ENCODE assay signal across 8 cellular contexts in the genomic region with DNA sequence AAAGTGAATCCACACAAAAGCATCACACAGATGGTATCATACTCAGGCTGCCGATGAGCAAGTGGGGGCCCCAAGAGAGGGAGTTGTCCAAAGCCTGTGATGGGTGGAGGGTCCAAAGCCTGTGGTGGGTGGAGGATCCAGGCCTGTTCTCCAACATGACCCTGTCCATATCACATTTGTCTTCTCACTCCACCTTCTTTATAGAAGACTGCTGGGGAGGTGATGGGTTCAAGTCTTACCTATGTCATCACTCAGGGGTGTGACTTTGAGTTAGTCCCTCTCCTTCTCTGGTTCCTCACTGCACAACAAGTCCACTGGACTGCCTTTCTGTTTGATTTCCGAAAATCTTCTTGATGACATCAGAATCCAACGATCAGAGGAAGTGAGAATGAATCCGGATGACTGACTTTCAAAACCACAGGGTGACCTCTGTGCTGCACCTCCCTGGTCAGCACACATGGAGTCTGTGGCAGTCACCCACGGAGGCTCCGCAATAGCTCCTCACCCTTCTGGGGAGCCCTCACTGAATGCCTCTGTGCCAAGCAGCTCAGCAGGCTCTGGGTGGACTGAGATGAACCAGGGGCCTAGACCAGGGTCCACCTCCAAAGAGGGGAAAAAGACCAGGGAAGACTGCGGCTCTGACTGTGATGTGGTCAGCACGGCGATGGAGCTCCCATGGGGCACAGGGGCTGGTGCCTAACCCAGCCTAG.
DNase-seq lines count a peak whose midpoint lies in the region; ATAC-seq and TF ChIP-seq lines count a peak whose summit lies in the region.

No MANE protein-coding gene starts in this region.

- no peaks in the 10 kb centered on the region for H3K9me3 Mint-ChIP-seq in activated naive CD4-positive, alpha-beta T cell treated with anti-CD3 and anti-CD28 coated beads for 36 hours
- no peaks in the 10 kb centered on the region for H3K9me3 Mint-ChIP-seq in osteocyte (ENCODE audit: unreplicated experiment)

- peak overlapping the region; percentile 98 for H3K27ac Mint-ChIP-seq in activated naive CD4-positive, alpha-beta T cell treated with anti-CD3 and anti-CD28 coated beads for 36 hours
- H3K27ac Mint-ChIP-seq in osteocyte (ENCODE audit: unreplicated experiment) = no peak overlapping the region

- intact Hi-C loops in activated naive CD4-positive, alpha-beta T cell treated with anti-CD3 and anti-CD28 coated beads for 36 hours (cut with micrococcal nuclease) = loop anchor here (1.0 to 10.0 kb wide), 9 partner anchors 13 to 177 kb away; a partner anchor contains a TSS

- no peak for TF ChIP-seq CTCF in osteocyte (IDR thresholded peaks at IDR 0.05)

- H3K4me1 Mint-ChIP-seq in activated naive CD4-positive, alpha-beta T cell treated with anti-CD3 and anti-CD28 coated beads for 36 hours (ENCODE audit: low read depth) = peaks cover 75% of the 10 kb centered on the region
- no peaks in the 10 kb centered on the region for H3K4me1 Mint-ChIP-seq in osteocyte (ENCODE audit: unreplicated experiment)

- no peak for DNase-seq in activated naive CD4-positive, alpha-beta T cell treated with anti-CD3 and anti-CD28 coated beads for 36 hours
- no peak for DNase-seq in activated naive CD4-positive, alpha-beta T cell treated with anti-CD3 and anti-CD28 coated beads, Interleukin-2, amount 50 U/mL, for 16 hours
- DNase-seq in SKM-1 (lab: John Stamatoyannopoulos, UW; ENCODE audit: unreplicated experiment) (peak; percentile 65), kidney tubule cell (ENCODE audit: low spot score) (peak; percentile 82), osteocyte (ENCODE audit: extremely low spot score, unreplicated experiment) (no peak), superior temporal gyrus (ENCODE audit: extremely low spot score) (no peak)
- no peak for DNase-seq in stimulated activated CD4-positive, alpha-beta T cell treated with anti-CD3 and anti-CD28 coated beads, Interleukin-4, amount 100 ng/mL, for 1 hour

- CTCF ChIA-PET in activated naive CD4-positive, alpha-beta T cell treated with anti-CD3 and anti-CD28 coated beads for 36 hours (lab: Charles Lee) = interaction anchor here (1.0 kb wide), 1 partner anchor 13 kb away, joined by 3 read pairs; no protein-coding TSS in a partner anchor

- H3K27me3 Mint-ChIP-seq in activated naive CD4-positive, alpha-beta T cell treated with anti-CD3 and anti-CD28 coated beads for 36 hours (ENCODE audit: low read depth) = no peaks in the 10 kb centered on the region
- peaks cover 14% of the 10 kb centered on the region for H3K27me3 Mint-ChIP-seq in osteocyte (ENCODE audit: unreplicated experiment)

- no peak overlapping the region for H3K4me3 Mint-ChIP-seq in activated naive CD4-positive, alpha-beta T cell treated with anti-CD3 and anti-CD28 coated beads for 36 hours
- no peak overlapping the region for H3K4me3 Mint-ChIP-seq in osteocyte (ENCODE audit: unreplicated experiment)

- ATAC-seq in HG02943 (IDR thresholded peaks at IDR 0.05; ENCODE audit: low read depth, unreplicated experiment) = peak; percentile 33

- no peaks in the 10 kb centered on the region for H3K36me3 Mint-ChIP-seq in activated naive CD4-positive, alpha-beta T cell treated with anti-CD3 and anti-CD28 coated beads for 36 hours (ENCODE audit: low read depth)
- H3K36me3 Mint-ChIP-seq in osteocyte (ENCODE audit: unreplicated experiment) = no peaks in the 10 kb centered on the region

Comparison
In these comparisons a context has a peak if more than half of its experiments do, and no peak if none do; other contexts are left out.
1. DNase-seq: peak in SKM-1 (single experiment) and kidney tubule cell (single experiment); none in activated naive CD4-positive, alpha-beta T cell treated with anti-CD3 and anti-CD28 coated beads for 36 hours (single experiment), activated naive CD4-positive, alpha-beta T cell treated with anti-CD3 and anti-CD28 coated beads, Interleukin-2, amount 50 U/mL, for 16 hours (single experiment), osteocyte (single experiment), stimulated activated CD4-positive, alpha-beta T cell treated with anti-CD3 and anti-CD28 coated beads, Interleukin-4, amount 100 ng/mL, for 1 hour (single experiment) and superior temporal gyrus (single experiment).